In the genomic region with DNA sequence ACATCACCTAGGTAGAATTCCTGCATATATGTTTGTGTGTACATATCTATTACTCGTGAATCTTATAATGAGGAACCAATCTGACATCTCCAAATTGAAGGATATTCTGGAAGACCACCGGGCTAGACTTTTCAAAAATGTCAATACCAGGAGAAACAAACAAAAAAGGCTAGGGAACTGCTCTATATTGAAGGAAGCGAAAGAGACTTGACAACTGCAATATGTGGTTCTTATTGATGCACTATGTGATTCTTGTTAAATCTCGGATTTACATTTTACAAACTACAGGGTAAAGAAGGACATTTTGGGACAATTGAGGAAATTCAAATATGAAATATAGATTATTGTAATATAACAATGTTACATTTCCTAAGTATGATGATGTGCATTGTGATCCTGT, we compare ENCODE assay signal across 8 cellular contexts.
DNase-seq lines count a peak whose midpoint lies in the region; ATAC-seq and TF ChIP-seq lines count a peak whose summit lies in the region.

No MANE protein-coding gene starts in this region.

- H2AFZ ChIP-seq in hepatocyte = peak overlapping the region; percentile 98

- H3K27ac Mint-ChIP-seq in HFFc6 = peak overlapping the region; percentile 13; the same call in 1 of the 2 replicates
- H3K27ac Mint-ChIP-seq in activated CD8-positive, alpha-beta T cell treated with anti-CD3 and anti-CD28 coated beads for 36 hours = no peak overlapping the region
- no peak overlapping the region for H3K27ac Mint-ChIP-seq in stimulated activated effector memory CD8-positive, alpha-beta T cell treated with anti-CD3 and anti-CD28 coated beads, Interleukin-12 subunit alpha, Interleukin-12 subunit beta, amount 100 ng/mL, for 72 hours

- no peaks in the 10 kb centered on the region for H3K9me3 ChIP-seq in hepatocyte (ENCODE audit: low read depth)

- CTCF ChIA-PET in activated CD8-positive, alpha-beta T cell treated with anti-CD3 and anti-CD28 coated beads for 36 hours (lab: Charles Lee) = interaction anchor here (0.7 to 5.5 kb wide), 3 partner anchors 32 to 503 kb away, joined by 3 to 71 read pairs (median 3); no protein-coding TSS in a partner anchor

- H3K27me3 ChIP-seq in hepatocyte = no peaks in the 10 kb centered on the region

- POLR2A ChIA-PET in activated CD8-positive, alpha-beta T cell treated with anti-CD3 and anti-CD28 coated beads for 36 hours (lab: Charles Lee) = no interaction called here

- H3K4me3 ChIP-seq in hepatocyte = peak overlapping the region; percentile 97

- H3K4me1 Mint-ChIP-seq in HFFc6 (ENCODE audit: low read depth) = peaks cover 71% of the 10 kb centered on the region
- H3K4me1 Mint-ChIP-seq in activated CD8-positive, alpha-beta T cell treated with anti-CD3 and anti-CD28 coated beads for 36 hours (ENCODE audit: low read depth) = peaks cover 21% of the 10 kb centered on the region
- peaks cover 15% of the 10 kb centered on the region for H3K4me1 Mint-ChIP-seq in stimulated activated effector memory CD8-positive, alpha-beta T cell treated with anti-CD3 and anti-CD28 coated beads, Interleukin-12 subunit alpha, Interleukin-12 subunit beta, amount 100 ng/mL, for 72 hours

- H3K9me3 Mint-ChIP-seq in HFFc6 = no peaks in the 10 kb centered on the region
- H3K9me3 Mint-ChIP-seq in activated CD8-positive, alpha-beta T cell treated with anti-CD3 and anti-CD28 coated beads for 36 hours = no peaks in the 10 kb centered on the region
- H3K9me3 Mint-ChIP-seq in stimulated activated effector memory CD8-positive, alpha-beta T cell treated with anti-CD3 and anti-CD28 coated beads, Interleukin-12 subunit alpha, Interleukin-12 subunit beta, amount 100 ng/mL, for 72 hours = no peaks in the 10 kb centered on the region

- WGBS in hepatocyte (ENCODE audit: low lambda C conversion rate, missing lambda C conversion rate) = 80% methylated on average over 4 of the region's 4 CpGs

- no peaks in the 10 kb centered on the region for H3K4me1 ChIP-seq in hepatocyte (ENCODE audit: insufficient read depth)

- H3K36me3 ChIP-seq in hepatocyte (replicated peaks; ENCODE audit: insufficient read depth, low read depth) = no peaks in the 10 kb centered on the region

- no peaks in the 10 kb centered on the region for H4K20me1 ChIP-seq in hepatocyte (ENCODE audit: insufficient read depth, poor library complexity, severe bottlenecking)

- peak overlapping the region; percentile 98 for H3K4me3 Mint-ChIP-seq in HFFc6
- H3K4me3 Mint-ChIP-seq in activated CD8-positive, alpha-beta T cell treated with anti-CD3 and anti-CD28 coated beads for 36 hours = peak overlapping the region; percentile 88
- H3K4me3 Mint-ChIP-seq in stimulated activated effector memory CD8-positive, alpha-beta T cell treated with anti-CD3 and anti-CD28 coated beads, Interleukin-12 subunit alpha, Interleukin-12 subunit beta, amount 100 ng/mL, for 72 hours = peak overlapping the region; percentile 79

- no peak for ATAC-seq in activated CD8-positive, alpha-beta T cell treated with anti-CD3 and anti-CD28 coated beads for 36 hours
- ATAC-seq in stimulated activated effector memory CD8-positive, alpha-beta T cell treated with anti-CD3 and anti-CD28 coated beads, Interleukin-12 subunit alpha, Interleukin-12 subunit beta, amount 100 ng/mL, for 72 hours = no peak
- ATAC-seq in HG02642 (IDR thresholded peaks at IDR 0.05; ENCODE audit: poor library complexity, unreplicated experiment) (no peak), HG02938 (IDR thresholded peaks at IDR 0.05; ENCODE audit: unreplicated experiment) (no peak), GM18511 (IDR thresholded peaks at IDR 0.05; ENCODE audit: unreplicated experiment) (no peak)

- DNase-seq in HFFc6 (no peak), hepatocyte (ENCODE audit: low spot score) (no peak), GM13977 (ENCODE audit: low spot score) (no peak)
- no peak for DNase-seq in activated CD8-positive, alpha-beta T cell treated with anti-CD3 and anti-CD28 coated beads for 36 hours
- no peak for DNase-seq in stimulated activated effector memory CD8-positive, alpha-beta T cell treated with anti-CD3 and anti-CD28 coated beads, Interleukin-12 subunit alpha, Interleukin-12 subunit beta, amount 100 ng/mL, for 72 hours (ENCODE audit: low spot score in 2 of 2)

- TF ChIP-seq CTCF in HFFc6 (IDR thresholded peaks at IDR 0.05) (no peak), hepatocyte (IDR thresholded peaks at IDR 0.05; ENCODE audit: poor library complexity) (no peak), GM13977 (IDR thresholded peaks at IDR 0.05; ENCODE audit: extremely low read depth, insufficient read depth, missing control alignments) (no peak)
- no peak for TF ChIP-seq CTCF in activated CD8-positive, alpha-beta T cell treated with anti-CD3 and anti-CD28 coated beads for 36 hours (IDR thresholded peaks at IDR 0.05)

- H3K4me2 ChIP-seq in hepatocyte = peak overlapping the region; percentile 92

- H3K27me3 Mint-ChIP-seq in HFFc6 (ENCODE audit: insufficient read depth) = no peaks in the 10 kb centered on the region
- H3K27me3 Mint-ChIP-seq in activated CD8-positive, alpha-beta T cell treated with anti-CD3 and anti-CD28 coated beads for 36 hours = peaks cover 7% of the 10 kb centered on the region

- in situ Hi-C loops in GM13977 (cut with MboI; ENCODE audit: low pct_unique_long_range_greater_than_20kb, low sequenced_read_pairs, unreplicated experiment) = no loop called here

- intact Hi-C loops in activated CD8-positive, alpha-beta T cell treated with anti-CD3 and anti-CD28 coated beads for 36 hours (cut with micrococcal nuclease) = no loop called here

- H3K79me2 ChIP-seq in hepatocyte = peaks cover 28% of the 10 kb centered on the region

- peaks cover 15% of the 10 kb centered on the region for H3K36me3 Mint-ChIP-seq in HFFc6 (ENCODE audit: low read depth)
- no peaks in the 10 kb centered on the region for H3K36me3 Mint-ChIP-seq in activated CD8-positive, alpha-beta T cell treated with anti-CD3 and anti-CD28 coated beads for 36 hours (ENCODE audit: low read depth)
- H3K36me3 Mint-ChIP-seq in stimulated activated effector memory CD8-positive, alpha-beta T cell treated with anti-CD3 and anti-CD28 coated beads, Interleukin-12 subunit alpha, Interleukin-12 subunit beta, amount 100 ng/mL, for 72 hours = no peaks in the 10 kb centered on the region

- no peaks in the 10 kb centered on the region for H3K9me2 ChIP-seq in hepatocyte (replicated peaks; ENCODE audit: insufficient read depth)

- H3K27ac ChIP-seq in hepatocyte = no peak overlapping the region
